ENCODE assay signal across 16 cellular contexts in genomic region chr5:149030392-149030791, GRCh38. TPM values are rescaled to one million over a fixed set of nuclear protein-coding genes. Genes with fewer than 3 reads are reported as not detected.
A peak's percentile ranks its signal among the peaks of the same experiment; 100 is the strongest.
DNase-seq lines count a peak whose midpoint lies in the region; ATAC-seq, FAIRE-seq and TF ChIP-seq lines count a peak whose summit lies in the region.
"Had no signal": no experiment of that assay in that cellular context is flagged by ENCODE, and none has a peak within 500 bp of the region (broad histone marks: within the 10 kb centered on the region; RNA-seq: fewer than 3 reads in every experiment).

No MANE protein-coding gene starts in this region.

- H3K9me3 ChIP-seq in MM.1S (replicated peaks; ENCODE audit: insufficient read depth, low read length) (no peaks in the 10 kb centered on the region), osteoblast (ENCODE audit: low read depth, low read length) (no peaks in the 10 kb centered on the region)
- H3K9me3 ChIP-seq: adrenal gland, Caco-2, left lung, thoracic aorta had no signal

- H3K36me3 ChIP-seq in MM.1S (replicated peaks; ENCODE audit: insufficient read depth, low read length) (no peaks in the 10 kb centered on the region), bronchial epithelial cell (ENCODE audit: control insufficient read depth, insufficient read depth, low read length) (no peaks in the 10 kb centered on the region), osteoblast (ENCODE audit: insufficient read depth, low read length) (no peaks in the 10 kb centered on the region)
- H3K36me3 ChIP-seq: adrenal gland, left lung, thoracic aorta had no signal

- no peaks in the 10 kb centered on the region for H3K4me1 ChIP-seq in MM.1S (ENCODE audit: low read length)
- H3K4me1 ChIP-seq in osteoblast (ENCODE audit: insufficient read depth, low read length): peaks cover 3% of the 10 kb centered on the region
- H3K4me1 ChIP-seq: adrenal gland, Caco-2 had no signal

- H4K20me1 ChIP-seq in MM.1S (ENCODE audit: insufficient read depth, low read length) (no peaks in the 10 kb centered on the region), osteoblast (ENCODE audit: insufficient read depth, low read length) (no peaks in the 10 kb centered on the region)

- H3K27ac ChIP-seq in MM.1S (ENCODE audit: low read length) (no peak overlapping the region), osteoblast (ENCODE audit: low read depth, low read length) (no peak overlapping the region)
- H3K27ac ChIP-seq: adrenal gland, left lung, thoracic aorta had no signal

- DNase-seq in NCI-H2107 treated with DMSO at 0.1 percent for 48 hours (lab: John Stamatoyannopoulos, UW; ENCODE audit: unreplicated experiment) (peak; percentile 28), NCI-H2107 (lab: John Stamatoyannopoulos, UW) (no peak), MM.1S (peak; percentile 16), bronchial epithelial cell (ENCODE audit: low read depth) (peak; percentile 32), osteoblast (ENCODE audit: insufficient read length, low spot score, missing footprints) (peak; percentile 58), GM13976 (ENCODE audit: low spot score) (no peak), anterior cingulate cortex (lab: John Stamatoyannopoulos, UW) (no peak)
- DNase-seq: activated CD4-positive, alpha-beta T cell treated with anti-CD3 and anti-CD28 coated beads, Interleukin-2, amount 10 ng/mL, durations not matched to agents 7 days and 5 days; activated T-cell treated with anti-CD3 and anti-CD28 coated beads, Interleukin-2, amount 50 U/mL, for 48 hours; adrenal gland; Caco-2; dorsolateral prefrontal cortex; left lung; NCI-H2171 treated with DMSO at 0.1 percent for 48 hours had no signal

- no peaks in the 10 kb centered on the region for H3F3A ChIP-seq in MM.1S (ENCODE audit: insufficient read depth, low read length)

- no peak overlapping the region for H2AFZ ChIP-seq in MM.1S (ENCODE audit: low read length)
- H2AFZ ChIP-seq in osteoblast (ENCODE audit: low read length): no peak overlapping the region

- H3K4me2 ChIP-seq in MM.1S (ENCODE audit: low read depth, low read length): no peak overlapping the region
- no peak overlapping the region for H3K4me2 ChIP-seq in osteoblast (ENCODE audit: insufficient read depth, low read length)

- FAIRE-seq in bronchial epithelial cell (lab: Jason Lieb, UNC): peak; percentile 58

- TF ChIP-seq CTCF in MM.1S (IDR thresholded peaks at IDR 0.05; ENCODE audit: low read length) (no peak), bronchial epithelial cell (IDR thresholded peaks at IDR 0.05; ENCODE audit: insufficient read depth, low read length, severe bottlenecking) (no peak), osteoblast (IDR thresholded peaks at IDR 0.05; ENCODE audit: extremely low read depth, low read depth, low read length) (no peak), GM13976 (IDR thresholded peaks at IDR 0.05; ENCODE audit: borderline replicate concordance, control extremely low read depth, extremely low read depth, insufficient read depth, missing control alignments) (no peak)

- in situ Hi-C loops in GM13976 (cut with MboI; ENCODE audit: low sequenced_read_pairs, unreplicated experiment): loop anchor here (25.0 kb wide), 2 partner anchors 293 to 843 kb away; no protein-coding TSS in a partner anchor

- H3K27me3 ChIP-seq in MM.1S (replicated peaks; ENCODE audit: insufficient read depth, low read length) (no peaks in the 10 kb centered on the region), bronchial epithelial cell (ENCODE audit: control insufficient read depth, insufficient read depth, low read length) (no peaks in the 10 kb centered on the region), osteoblast (ENCODE audit: insufficient read depth, low read length) (no peaks in the 10 kb centered on the region)
- H3K27me3 ChIP-seq: adrenal gland, dorsolateral prefrontal cortex, left lung had no signal

- no peaks in the 10 kb centered on the region for H3K9me2 ChIP-seq in MM.1S (replicated peaks; ENCODE audit: insufficient read depth, low read length)

- H3K4me3 ChIP-seq in MM.1S (ENCODE audit: low read length): no peak overlapping the region
- H3K4me3 ChIP-seq in bronchial epithelial cell (ENCODE audit: low read depth, low read length): no peak overlapping the region
- H3K4me3 ChIP-seq in osteoblast (ENCODE audit: insufficient read depth, low read length): no peak overlapping the region
- H3K4me3 ChIP-seq: adrenal gland, dorsolateral prefrontal cortex, left lung, thoracic aorta had no signal

- no peak overlapping the region for H3K9ac ChIP-seq in MM.1S (ENCODE audit: low read length)

- no peak for ATAC-seq in GM18517 (IDR thresholded peaks at IDR 0.05; ENCODE audit: unreplicated experiment)
- ATAC-seq: left lung had no signal

- H3K79me2 ChIP-seq in MM.1S (ENCODE audit: low read length): no peaks in the 10 kb centered on the region
- H3K79me2 ChIP-seq in osteoblast (ENCODE audit: insufficient read depth, low read length): no peaks in the 10 kb centered on the region

RNA-seq across cellular contexts. Expression of gene SH3TC2, which starts 32.5 kb away (rescaled TPM):
- total RNA-seq in bronchial epithelial cell: 4.0 and 4.7 TPM in 2 replicates
- 0.59 and 0.72 TPM in 2 replicates for total RNA-seq in osteoblast
- total RNA-seq: activated CD4-positive, alpha-beta T cell treated with anti-CD3 and anti-CD28 coated beads, Interleukin-2, amount 10 ng/mL, durations not matched to agents 7 days and 5 days had no signal

Comparison
In these comparisons a context has a peak if more than half of its experiments do, and no peak if none do; other contexts are left out.
1. DNase-seq: peak in NCI-H2107 treated with DMSO at 0.1 percent for 48 hours (single experiment), MM.1S (single experiment), bronchial epithelial cell (single experiment) and osteoblast (single experiment); none in NCI-H2107 (single experiment), GM13976 (single experiment) and anterior cingulate cortex (0 of 58).